In the genomic region with DNA sequence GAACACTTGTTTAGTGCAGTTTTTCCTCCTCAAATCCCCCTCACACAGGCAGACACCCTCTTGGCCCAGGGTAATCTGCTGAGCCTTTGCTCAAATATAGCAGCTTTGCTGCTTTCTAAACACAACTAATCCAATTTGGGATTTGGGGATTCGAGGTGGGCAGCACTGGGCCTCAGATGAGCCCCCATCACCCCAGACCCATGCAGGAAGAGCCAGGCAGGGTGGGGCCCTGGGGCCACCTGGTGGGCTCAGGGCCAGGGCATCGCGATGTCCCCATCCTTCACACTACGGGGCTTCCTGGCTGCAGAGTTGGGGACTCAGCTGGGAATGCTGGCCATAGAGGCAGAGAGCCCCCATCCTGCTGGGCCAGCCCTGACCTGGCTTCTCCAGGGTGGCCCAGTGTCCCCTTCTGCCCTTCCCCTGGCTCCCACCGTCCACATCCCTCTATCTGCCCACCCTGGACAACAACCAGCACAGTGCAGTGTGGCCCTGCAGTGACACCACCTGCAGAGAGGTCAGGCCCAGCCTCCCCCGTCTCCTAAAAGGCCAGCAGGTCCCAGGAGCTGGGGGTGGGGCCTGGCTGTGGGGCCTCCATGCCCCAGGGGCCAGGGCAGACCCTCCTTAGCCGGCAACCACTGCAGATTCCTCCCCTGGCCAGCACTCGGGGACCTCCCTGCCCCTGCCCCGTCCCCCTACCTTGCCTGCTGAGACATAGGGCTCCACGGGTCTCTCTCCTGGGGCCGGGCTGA, we compare ENCODE assay signal across 2 cellular contexts.
TF ChIP-seq lines count a peak whose summit lies in the region.

No MANE protein-coding gene starts in this region.

TF ChIP-seq in A549, 52 proteins besides CTCF, POLR2A, EP300 and RAD21 (continued from another document):
- TF ChIP-seq, protein P1, sequence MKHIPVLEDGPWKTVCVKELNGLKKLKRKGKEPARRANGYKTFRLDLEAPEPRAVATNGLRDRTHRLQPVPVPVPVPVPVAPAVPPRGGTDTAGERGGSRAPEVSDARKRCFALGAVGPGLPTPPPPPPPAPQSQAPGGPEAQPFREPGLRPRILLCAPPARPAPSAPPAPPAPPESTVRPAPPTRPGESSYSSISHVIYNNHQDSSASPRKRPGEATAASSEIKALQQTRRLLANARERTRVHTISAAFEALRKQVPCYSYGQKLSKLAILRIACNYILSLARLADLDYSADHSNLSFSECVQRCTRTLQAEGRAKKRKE (CRISPR knock-in tag; IDR thresholded peaks at IDR 0.05; ENCODE audit: low read depth): no peak
- no peak for TF ChIP-seq EHF (CRISPR knock-in tag; IDR thresholded peaks at IDR 0.05)
- no peak for TF ChIP-seq CEBPB (IDR thresholded peaks at IDR 0.05)
- TF ChIP-seq BHLHE40 (IDR thresholded peaks at IDR 0.05; ENCODE audit: low read depth, low read length): no peak
- TF ChIP-seq HOXA7 (CRISPR knock-in tag; IDR thresholded peaks at IDR 0.05): no peak

TF ChIP-seq in HCT116, 20 proteins besides CTCF, POLR2A, EP300 and RAD21 (continued from another document):
- TF ChIP-seq, protein P2, sequence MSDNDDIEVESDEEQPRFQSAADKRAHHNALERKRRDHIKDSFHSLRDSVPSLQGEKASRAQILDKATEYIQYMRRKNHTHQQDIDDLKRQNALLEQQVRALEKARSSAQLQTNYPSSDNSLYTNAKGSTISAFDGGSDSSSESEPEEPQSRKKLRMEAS (IDR thresholded peaks at IDR 0.05): no peak
- TF ChIP-seq ZNF274 (IDR thresholded peaks at IDR 0.05; ENCODE audit: low read depth, low read length) (no peak), TCF7L2 (IDR thresholded peaks at IDR 0.05; ENCODE audit: borderline replicate concordance, extremely low read depth, insufficient read depth, insufficient read length) (no peak), CBX3 (IDR thresholded peaks at IDR 0.05; ENCODE audit: low read depth) (no peak), SRF (IDR thresholded peaks at IDR 0.05; ENCODE audit: low read depth) (no peak), FOSL1 (IDR thresholded peaks at IDR 0.05; ENCODE audit: low read depth) (no peak), YY1 (IDR thresholded peaks at IDR 0.05; ENCODE audit: extremely low read depth, insufficient replicate concordance, low read depth, low read length) (no peak), SP1 (IDR thresholded peaks at IDR 0.05; ENCODE audit: low read depth) (no peak), EZH2phosphoT487 (IDR thresholded peaks at IDR 0.05; ENCODE audit: borderline replicate concordance) (no peak)
- TF ChIP-seq, protein P3, sequence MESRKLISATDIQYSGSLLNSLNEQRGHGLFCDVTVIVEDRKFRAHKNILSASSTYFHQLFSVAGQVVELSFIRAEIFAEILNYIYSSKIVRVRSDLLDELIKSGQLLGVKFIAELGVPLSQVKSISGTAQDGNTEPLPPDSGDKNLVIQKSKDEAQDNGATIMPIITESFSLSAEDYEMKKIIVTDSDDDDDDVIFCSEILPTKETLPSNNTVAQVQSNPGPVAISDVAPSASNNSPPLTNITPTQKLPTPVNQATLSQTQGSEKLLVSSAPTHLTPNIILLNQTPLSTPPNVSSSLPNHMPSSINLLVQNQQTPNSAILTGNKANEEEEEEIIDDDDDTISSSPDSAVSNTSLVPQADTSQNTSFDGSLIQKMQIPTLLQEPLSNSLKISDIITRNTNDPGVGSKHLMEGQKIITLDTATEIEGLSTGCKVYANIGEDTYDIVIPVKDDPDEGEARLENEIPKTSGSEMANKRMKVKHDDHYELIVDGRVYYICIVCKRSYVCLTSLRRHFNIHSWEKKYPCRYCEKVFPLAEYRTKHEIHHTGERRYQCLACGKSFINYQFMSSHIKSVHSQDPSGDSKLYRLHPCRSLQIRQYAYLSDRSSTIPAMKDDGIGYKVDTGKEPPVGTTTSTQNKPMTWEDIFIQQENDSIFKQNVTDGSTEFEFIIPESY (IDR thresholded peaks at IDR 0.05; ENCODE audit: extremely low read depth, insufficient replicate concordance, low read length): no peak
TF ChIP-seq in HCT116: peak in this region for 0.
